Comparison of ENCODE assay signal across 8 cellular contexts in genomic region chr1:235504122-235504493, GRCh38. TPM values are rescaled to one million over a fixed set of nuclear protein-coding genes. Genes with fewer than 3 reads are reported as not detected.
A peak's percentile ranks its signal among the peaks of the same experiment; 100 is the strongest.
DNase-seq lines count a peak whose midpoint lies in the region; ATAC-seq and TF ChIP-seq lines count a peak whose summit lies in the region.

Gene B3GALNT2, minus strand, starts transcription at chr1:235504452. Its CDS starts 200 bp downstream, at chr1:235504252.

- peak within 1 kb of the TSS; percentile 92 for H3K27ac Mint-ChIP-seq in activated T-helper 2 cell treated with anti-CD3 and anti-CD28 coated beads, Interferon-gamma antibody, Interleukin-2, Interleukin-4, amounts not matched to agents 10 μg/mL and 5 μg/mL and 100 μg/mL, durations not matched to agents 14 hours and 24 hours and 36 hours

- H3K9me3 ChIP-seq in right atrium auricular region, result no peaks in the 10 kb centered on the region

- H3K27ac ChIP-seq in right atrium auricular region, result peak within 1 kb of the TSS; percentile 98 to 100

- peak within 1 kb of the TSS; percentile 94 for H3K4me3 Mint-ChIP-seq in activated T-helper 2 cell treated with anti-CD3 and anti-CD28 coated beads, Interferon-gamma antibody, Interleukin-2, Interleukin-4, amounts not matched to agents 10 μg/mL and 5 μg/mL and 100 μg/mL, durations not matched to agents 14 hours and 24 hours and 36 hours (ENCODE audit: low read depth)

- H3K4me1 Mint-ChIP-seq in activated T-helper 2 cell treated with anti-CD3 and anti-CD28 coated beads, Interferon-gamma antibody, Interleukin-2, Interleukin-4, amounts not matched to agents 10 μg/mL and 5 μg/mL and 100 μg/mL, durations not matched to agents 14 hours and 24 hours and 36 hours (ENCODE audit: low read depth), result peaks cover 32% of the 10 kb centered on the region

- DNase-seq in AG04449 (ENCODE audit: low read depth, low spot score) (no peak), right atrium auricular region (ENCODE audit: low spot score) (peak; percentile 62), skeletal muscle cell (ENCODE audit: low read depth) (no peak), head of caudate nucleus (no peak), NCI-H2081 treated with DMSO at 0.1 percent for 48 hours (lab: John Stamatoyannopoulos, UW) (no peak)
- no peak for DNase-seq in activated T-helper 2 cell treated with anti-CD3 and anti-CD28 coated beads, Interferon-gamma antibody, Interleukin-2, Interleukin-4, amounts not matched to agents 10 μg/mL and 5 μg/mL and 100 μg/mL, durations not matched to agents 14 hours and 24 hours and 36 hours (ENCODE audit: low spot score)

- peaks cover 0 to 20% of the 10 kb centered on the region in 2 donors for H3K4me1 ChIP-seq in right atrium auricular region

- H3K27me3 ChIP-seq in right atrium auricular region, result no peaks in the 10 kb centered on the region

- CTCF ChIA-PET in AG04449 (lab: Yijun Ruan, JAX), result interaction anchor here (0.6 to 4.7 kb wide), 43 partner anchors 9 to 1017 kb away, joined by 3 to 75 read pairs (median 4); no protein-coding TSS in a partner anchor

- H3K4me3 ChIP-seq in AG04449 (ENCODE audit: low read depth, low read length), result peak within 1 kb of the TSS; percentile 90
- peak within 1 kb of the TSS; percentile 86 to 88 for H3K4me3 ChIP-seq in right atrium auricular region
- peak within 1 kb of the TSS; percentile 80 for H3K4me3 ChIP-seq in skeletal muscle cell (ENCODE audit: low read depth, low read length)

- peaks cover 4% of the 10 kb centered on the region for H3K36me3 Mint-ChIP-seq in activated T-helper 2 cell treated with anti-CD3 and anti-CD28 coated beads, Interferon-gamma antibody, Interleukin-2, Interleukin-4, amounts not matched to agents 10 μg/mL and 5 μg/mL and 100 μg/mL, durations not matched to agents 14 hours and 24 hours and 36 hours (ENCODE audit: low read depth)

- POLR2A ChIA-PET in AG04449 (lab: Yijun Ruan, JAX), result interaction anchor here (0.6 to 1.5 kb wide), 10 partner anchors 15 to 480 kb away, joined by 3 to 6 read pairs (median 4); partner anchors contain the start of genes ARID4B, GGPS1, RBM34 and TBCE

- no peaks in the 10 kb centered on the region for H3K36me3 ChIP-seq in right atrium auricular region

- TF ChIP-seq CTCF in AG04449 (IDR thresholded peaks at IDR 0.05; ENCODE audit: insufficient read depth, low read length, missing control alignments) (no peak), right atrium auricular region (IDR thresholded peaks at IDR 0.05) (no peak)

- no peaks in the 10 kb centered on the region for H3K9me3 Mint-ChIP-seq in activated T-helper 2 cell treated with anti-CD3 and anti-CD28 coated beads, Interferon-gamma antibody, Interleukin-2, Interleukin-4, amounts not matched to agents 10 μg/mL and 5 μg/mL and 100 μg/mL, durations not matched to agents 14 hours and 24 hours and 36 hours

- peaks cover 3% of the 10 kb centered on the region for H3K27me3 Mint-ChIP-seq in activated T-helper 2 cell treated with anti-CD3 and anti-CD28 coated beads, Interferon-gamma antibody, Interleukin-2, Interleukin-4, amounts not matched to agents 10 μg/mL and 5 μg/mL and 100 μg/mL, durations not matched to agents 14 hours and 24 hours and 36 hours (ENCODE audit: low read depth)

- intact Hi-C loops in activated T-helper 2 cell treated with anti-CD3 and anti-CD28 coated beads, Interferon-gamma antibody, Interleukin-2, Interleukin-4, amounts not matched to agents 10 μg/mL and 5 μg/mL and 100 μg/mL, durations not matched to agents 14 hours and 24 hours and 36 hours (cut with micrococcal nuclease), result loop anchor here (1.0 to 10.0 kb wide), 7 partner anchors 11 to 1017 kb away; partner anchors contain the start of genes ARID4B and GGPS1
- intact Hi-C loops in head of caudate nucleus (cut with DNase I), result loop anchor here (10.0 kb wide), 1 partner anchor 179 kb away; the partner anchor contains the start of genes ARID4B and GGPS1

- ATAC-seq in GM19043 (IDR thresholded peaks at IDR 0.05; ENCODE audit: low read depth, unreplicated experiment) (peak; percentile 32), HG03175 (IDR thresholded peaks at IDR 0.05; ENCODE audit: unreplicated experiment) (peak; percentile 46)

RNA-seq across cellular contexts. Expression of gene B3GALNT2, which starts in this region (rescaled TPM):
- total RNA-seq in activated T-helper 2 cell treated with anti-CD3 and anti-CD28 coated beads, Interferon-gamma antibody, Interleukin-2, Interleukin-4, amounts not matched to agents 10 μg/mL and 5 μg/mL and 100 μg/mL, durations not matched to agents 14 hours and 24 hours and 36 hours, result 15.7 and 15.8 TPM in 2 replicates
- 10 to 100 TPM; 18.9 to 23.2 TPM for total RNA-seq in right atrium auricular region
